9 cellular contexts compared by ENCODE assay signal in genomic region chr15:66565731-66566130, GRCh38. TPM values are rescaled to one million over a fixed set of nuclear protein-coding genes. Genes with fewer than 3 reads are reported as not detected.
A peak's percentile ranks its signal among the peaks of the same experiment; 100 is the strongest.
DNase-seq lines count a peak whose midpoint lies in the region; ATAC-seq lines count a peak whose summit lies in the region.
"Had no signal": no experiment of that assay in that cellular context is flagged by ENCODE, and none has a peak within 500 bp of the region (broad histone marks: within the 10 kb centered on the region; RNA-seq: fewer than 3 reads in every experiment).

Gene LCTL (minus strand): TSS chr15:66565998. CDS start chr15:66565365, 633 bp downstream.

- no peak for ATAC-seq in GM18511 (IDR thresholded peaks at IDR 0.05; ENCODE audit: unreplicated experiment)

- in situ Hi-C loops in SK-MEL-5 (cut with HindIII; ENCODE audit: low pct_unique_long_range_greater_than_20kb, low sequenced_read_pairs): no loop called here

- peak; percentile 31 for DNase-seq in GOT3 (lab: John Stamatoyannopoulos, UW)
- peak; percentile 71 for DNase-seq in SK-MEL-5 (ENCODE audit: low read depth, low spot score)
- DNase-seq in globus pallidus (ENCODE audit: low spot score): peak; percentile 35
- DNase-seq in putamen (ENCODE audit: low spot score): peak; percentile 8
- no peak for DNase-seq in NCI-H526 (lab: John Stamatoyannopoulos, UW)
- DNase-seq in NCI-H2227 (lab: John Stamatoyannopoulos, UW; ENCODE audit: unreplicated experiment): no peak
- no peak for DNase-seq in activated naive CD4-positive, alpha-beta T cell (lab: John Stamatoyannopoulos, UW)
- DNase-seq: NCI-H2081 treated with DMSO at 0.1 percent for 48 hours had no signal

RNA-seq across cellular contexts. Expression of gene LCTL, which starts in this region (rescaled TPM):
- total RNA-seq in SK-MEL-5 (2014; rRNA removed; shearing (Covaris generic)): 0.21 and 0.40 TPM in 2 replicates
- 0.06 TPM in 1 of 2 replicates, not detected in the other for polyA plus RNA-seq in SK-MEL-5 (2015; cell fraction: cytosol; rRNA removed)
- polyA plus RNA-seq in SK-MEL-5 (2015; cell fraction: nucleus; rRNA removed): not detected in 2 replicates

Comparison
In these comparisons a context has a peak if more than half of its experiments do, and no peak if none do; other contexts are left out.
1. Peak in DNase-seq in SK-MEL-5; RNA of the gene not detected or under 1 TPM.
2. DNase-seq: peak in GOT3 (single experiment), globus pallidus (single experiment) and putamen (single experiment); none in NCI-H526 (0 of 2), NCI-H2227 (single experiment) and activated naive CD4-positive, alpha-beta T cell (0 of 4).